Comparison of ENCODE assay signal across 17 cellular contexts in genomic region chr1:247246325-247247115, GRCh38. TPM values are rescaled to one million over a fixed set of nuclear protein-coding genes. Genes with fewer than 3 reads are reported as not detected.
DNase-seq lines count a peak whose midpoint lies in the region; FAIRE-seq and TF ChIP-seq lines count a peak whose summit lies in the region.
"Had no signal": no experiment of that assay in that cellular context is flagged by ENCODE, and none has a peak within 500 bp of the region (broad histone marks: within the 10 kb centered on the region; RNA-seq: fewer than 3 reads in every experiment).

No MANE protein-coding gene starts in this region.

- H3K4me1 ChIP-seq in uterus: no peaks in the 10 kb centered on the region
- H3K4me1 ChIP-seq: A549, BLaER1 had no signal

- H3K27ac ChIP-seq in uterus: no peak overlapping the region
- H3K27ac ChIP-seq: A549, BLaER1 had no signal

- TF ChIP-seq CTCF in D721Med (IDR thresholded peaks at IDR 0.05; ENCODE audit: insufficient read depth, missing control alignments) (no peak), uterus (IDR thresholded peaks at IDR 0.05) (no peak)

- H3K27me3 ChIP-seq in uterus: no peaks in the 10 kb centered on the region
- H3K27me3 ChIP-seq: BLaER1 had no signal

- peak; percentile 38 for FAIRE-seq in D721Med (lab: Jason Lieb, UNC)
- peak; percentile 75 for FAIRE-seq in RCC 7860 (lab: Jason Lieb, UNC)
- FAIRE-seq in colon (lab: Jason Lieb, UNC): peak; percentile 62
- FAIRE-seq: A549, GM12878, GM19239, H1, HTR-8/SVneo had no signal

- no peak for TF ChIP-seq POLR2A in uterus (IDR thresholded peaks at IDR 0.05)

- no peak overlapping the region for H3K4me3 ChIP-seq in uterus
- H3K4me3 ChIP-seq: A549, BLaER1, GM12878 had no signal

- intact Hi-C loops in uterus (cut with DNase I; ENCODE audit: low total_unique reads): no loop called here

- no peaks in the 10 kb centered on the region for H3K9me3 ChIP-seq in uterus

- no peak for DNase-seq in D721Med (ENCODE audit: insufficient read length, low spot score)
- DNase-seq in RCC 7860 (ENCODE audit: low spot score): no peak
- DNase-seq in uterus: no peak
- no peak for DNase-seq in NCI-H748 treated with DMSO at 0.1 percent for 48 hours (lab: John Stamatoyannopoulos, UW)
- no peak for DNase-seq in Ammon's horn (ENCODE audit: low spot score)
- DNase-seq: AML-193; CD4-positive, alpha-beta memory T cell; DMS79 treated with DMSO at 0.1 percent for 48 hours; H9; IMR-90 had no signal

- no peaks in the 10 kb centered on the region for H3K36me3 ChIP-seq in uterus
- H3K36me3 ChIP-seq: BLaER1 had no signal

RNA-seq across cellular contexts. Expression of gene VN1R5, which starts 9.4 kb away (rescaled TPM):
- total RNA-seq in uterus: not detected
- total RNA-seq: CD4-positive, alpha-beta memory T cell; GM12878; H1; H9; IMR-90 had no signal
